In the genomic region with DNA sequence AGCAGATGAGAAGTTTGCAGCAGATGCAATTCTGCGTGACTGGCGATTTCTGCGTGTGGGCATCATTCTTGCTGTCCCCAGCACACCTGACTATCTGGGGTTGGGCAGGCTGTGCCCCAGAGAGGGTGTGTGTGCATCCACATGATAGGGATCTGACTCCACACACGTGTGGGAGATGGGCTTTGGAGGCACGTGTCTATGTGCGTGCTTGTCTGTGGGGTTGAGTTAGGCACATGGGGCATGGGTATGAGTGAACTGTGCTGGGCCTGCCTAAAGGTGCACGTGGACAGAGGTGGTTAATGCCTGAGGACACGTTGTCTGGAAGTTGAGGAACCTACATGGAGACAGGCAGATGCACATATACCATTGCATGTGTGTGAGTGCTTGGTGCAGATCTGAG, we compare ENCODE assay signal across 31 cellular contexts.
"Had no signal": no experiment of that assay in that cellular context is flagged by ENCODE, and none has a peak within 500 bp of the region (broad histone marks: within the 10 kb centered on the region; RNA-seq: fewer than 3 reads in every experiment).

No MANE protein-coding gene starts in this region.

- H3K4me3 ChIP-seq: body of pancreas, cardiac muscle cell, coronary artery, dorsolateral prefrontal cortex, gastrocnemius medialis, heart left ventricle had no signal

- H3K4me1 ChIP-seq: body of pancreas, foreskin keratinocyte, gastrocnemius medialis had no signal

- H3K9me3 ChIP-seq: body of pancreas, gastrocnemius medialis, heart left ventricle had no signal

- H3K36me3 Mint-ChIP-seq: activated naive CD8-positive, alpha-beta T cell; WTC11 had no signal

- H3K9me3 Mint-ChIP-seq: activated CD4-positive, alpha-beta memory T cell treated with anti-CD3 and anti-CD28 coated beads, Interleukin-2, amount 10 ng/mL, durations not matched to agents 7 days and 5 days; activated CD4-positive, alpha-beta T cell treated with anti-CD3 and anti-CD28 coated beads, Interleukin-2, amount 10 ng/mL, durations not matched to agents 7 days and 5 days; activated T-cell treated with anti-CD3 and anti-CD28 coated beads, Interleukin-2, amount 50 U/mL, for 24 hours; activated T-cell treated with anti-CD3 and anti-CD28 coated beads, Interleukin-2, amount 50 U/mL, for 72 hours; activated T-helper 17 cell treated with anti-CD3 and anti-CD28 coated beads, Interleukin-2, amount 50 U/mL, for 72 hours; dendritic cell treated with granulocyte-macrophage colony-stimulating factor and Interleukin-4, amounts not matched to agents 40 ng/mL and 50 ng/mL, for 4 days; endodermal cell; WTC11 had no signal

- H3K4me1 Mint-ChIP-seq: activated CD4-positive, alpha-beta memory T cell treated with anti-CD3 and anti-CD28 coated beads, Interleukin-2, amount 10 ng/mL, durations not matched to agents 7 days and 5 days; activated CD4-positive, alpha-beta T cell treated with anti-CD3 and anti-CD28 coated beads, Interleukin-2, amount 10 ng/mL, durations not matched to agents 7 days and 5 days; activated T-helper 17 cell treated with anti-CD3 and anti-CD28 coated beads, Interleukin-2, amount 50 U/mL, for 72 hours; endodermal cell; WTC11 had no signal

- DNase-seq: activated CD4-positive, alpha-beta memory T cell treated with anti-CD3 and anti-CD28 coated beads, Interleukin-2, amount 10 ng/mL, durations not matched to agents 7 days and 5 days; activated CD4-positive, alpha-beta T cell treated with anti-CD3 and anti-CD28 coated beads for 1 hour; activated CD4-positive, alpha-beta T cell treated with anti-CD3 and anti-CD28 coated beads for 4 hours; activated CD4-positive, alpha-beta T cell treated with anti-CD3 and anti-CD28 coated beads, Interleukin-2, amount 10 ng/mL, durations not matched to agents 7 days and 5 days; activated CD4-positive, alpha-beta T cell treated with anti-CD3 and anti-CD28 coated beads, Interleukin-2, amount 50 U/mL, for 4 hours; activated CD8-positive, alpha-beta memory T cell treated with anti-CD3 and anti-CD28 coated beads, Interleukin-2, amount 50 U/mL, for 48 hours; activated effector memory CD4-positive, alpha-beta T cell treated with Interleukin-2 at 50 U/mL for 16 hours; activated gamma-delta T cell treated with Interleukin-2 at 50 U/mL for 16 hours; activated naive CD4-positive, alpha-beta T cell treated with anti-CD3 and anti-CD28 coated beads, Interleukin-2, amount 50 U/mL, for 16 hours; activated naive CD4-positive, alpha-beta T cell treated with Interleukin-2 at 50 U/mL for 16 hours; activated T-cell treated with anti-CD3 and anti-CD28 coated beads for 4 hours; activated T-cell treated with anti-CD3 and anti-CD28 coated beads, Interleukin-2, amount 50 U/mL, for 24 hours; activated T-cell treated with anti-CD3 and anti-CD28 coated beads, Interleukin-2, amount 50 U/mL, for 72 hours; amniotic stem cell; aorta; body of pancreas; central memory CD4-positive, alpha-beta T cell; dorsolateral prefrontal cortex; effector memory CD4-positive, alpha-beta T cell; endodermal cell; gastrocnemius medialis; glutamatergic neuron; heart left ventricle; T-helper 2 cell had no signal

- H3K27ac ChIP-seq: body of pancreas, cardiac muscle cell, coronary artery, foreskin keratinocyte, gastrocnemius medialis, heart left ventricle had no signal

- H3K36me3 ChIP-seq: cardiac muscle cell, gastrocnemius medialis, heart left ventricle had no signal

- H3K4me3 Mint-ChIP-seq: activated CD4-positive, alpha-beta memory T cell treated with anti-CD3 and anti-CD28 coated beads, Interleukin-2, amount 10 ng/mL, durations not matched to agents 7 days and 5 days; activated CD4-positive, alpha-beta T cell treated with anti-CD3 and anti-CD28 coated beads, Interleukin-2, amount 10 ng/mL, durations not matched to agents 7 days and 5 days; activated naive CD8-positive, alpha-beta T cell; activated T-cell treated with anti-CD3 and anti-CD28 coated beads, Interleukin-2, amount 50 U/mL, for 24 hours; activated T-cell treated with anti-CD3 and anti-CD28 coated beads, Interleukin-2, amount 50 U/mL, for 72 hours; activated T-helper 17 cell treated with anti-CD3 and anti-CD28 coated beads, Interleukin-2, amount 50 U/mL, for 72 hours; dendritic cell treated with granulocyte-macrophage colony-stimulating factor and Interleukin-4, amounts not matched to agents 40 ng/mL and 50 ng/mL, for 4 days; endodermal cell; WTC11 had no signal

- ATAC-seq: activated T-cell treated with anti-CD3 and anti-CD28 coated beads, Interleukin-2, amount 50 U/mL, for 72 hours; activated T-helper 17 cell treated with anti-CD3 and anti-CD28 coated beads, Interleukin-2, amount 50 U/mL, for 72 hours; body of pancreas; gastrocnemius medialis; WTC11 had no signal

- H3K27ac Mint-ChIP-seq: activated CD4-positive, alpha-beta memory T cell treated with anti-CD3 and anti-CD28 coated beads, Interleukin-2, amount 10 ng/mL, durations not matched to agents 7 days and 5 days; activated CD4-positive, alpha-beta T cell treated with anti-CD3 and anti-CD28 coated beads, Interleukin-2, amount 10 ng/mL, durations not matched to agents 7 days and 5 days; activated naive CD8-positive, alpha-beta T cell; activated T-cell treated with anti-CD3 and anti-CD28 coated beads, Interleukin-2, amount 50 U/mL, for 24 hours; activated T-cell treated with anti-CD3 and anti-CD28 coated beads, Interleukin-2, amount 50 U/mL, for 72 hours; activated T-helper 17 cell treated with anti-CD3 and anti-CD28 coated beads, Interleukin-2, amount 50 U/mL, for 72 hours; dendritic cell treated with granulocyte-macrophage colony-stimulating factor and Interleukin-4, amounts not matched to agents 40 ng/mL and 50 ng/mL, for 4 days; endodermal cell; WTC11 had no signal
